In genomic region chr15:65516997-65517865, GRCh38 we compare ENCODE assay signal across 8 cellular contexts. TPM values are rescaled to one million over a fixed set of nuclear protein-coding genes. Genes with fewer than 3 reads are reported as not detected.
A peak's percentile ranks its signal among the peaks of the same experiment; 100 is the strongest.
DNase-seq lines count a peak whose midpoint lies in the region; ATAC-seq and TF ChIP-seq lines count a peak whose summit lies in the region.

Gene DPP8 (minus strand): TSS chr15:65517689. CDS start chr15:65512553, 5,136 bp downstream.

- WGBS in lower leg skin, 2 donors, result 0 to 1% methylated on average over 34 to 47 of the region's 75 CpGs

- CTCF ChIA-PET in activated CD4-positive, alpha-beta memory T cell treated with anti-CD3 and anti-CD28 coated beads for 36 hours (lab: Charles Lee), result interaction anchor here (0.7 to 1.5 kb wide), 6 partner anchors 13 to 198 kb away, joined by 3 to 15 read pairs (median 3); partner anchors contain the start of genes HACD3 and INTS14

- no peak for TF ChIP-seq POLR2A in lower leg skin (IDR thresholded peaks at IDR 0.05)

- POLR2A ChIA-PET in activated CD4-positive, alpha-beta memory T cell treated with anti-CD3 and anti-CD28 coated beads for 36 hours (lab: Charles Lee), result interaction anchor here (0.5 to 1.7 kb wide), 5 partner anchors 13 to 212 kb away, joined by 3 to 16 read pairs (median 5); partner anchors contain the start of genes HACD3, INTS14 and RNU5B-1

- H3K27me3 Mint-ChIP-seq in CD4-positive, CD25-positive, alpha-beta regulatory T cell, result no peaks in the 10 kb centered on the region
- H3K27me3 Mint-ChIP-seq in activated CD4-positive, alpha-beta memory T cell treated with anti-CD3 and anti-CD28 coated beads for 36 hours, result no peaks in the 10 kb centered on the region

- H3K4me3 Mint-ChIP-seq in CD4-positive, CD25-positive, alpha-beta regulatory T cell, result peak within 1 kb of the TSS; percentile 90 to 100 (median 95)
- H3K4me3 Mint-ChIP-seq in activated CD4-positive, alpha-beta memory T cell treated with anti-CD3 and anti-CD28 coated beads for 36 hours, result peak within 1 kb of the TSS; percentile 99

- peak within 1 kb of the TSS; percentile 90 for H3K27ac ChIP-seq in CD4-positive, CD25-positive, alpha-beta regulatory T cell (ENCODE audit: insufficient read depth, low read length, poor library complexity, severe bottlenecking)
- H3K27ac ChIP-seq in duodenal mucosa (ENCODE audit: low read depth, low read length), result peak within 1 kb of the TSS; percentile 97

- peaks cover 21 to 54% (median 41%) of the 10 kb centered on the region in 4 donors for H3K4me1 Mint-ChIP-seq in CD4-positive, CD25-positive, alpha-beta regulatory T cell
- H3K4me1 Mint-ChIP-seq in activated CD4-positive, alpha-beta memory T cell treated with anti-CD3 and anti-CD28 coated beads for 36 hours (ENCODE audit: low read depth), result peaks cover 42% of the 10 kb centered on the region

- peaks cover 15% of the 10 kb centered on the region for H3K36me3 ChIP-seq in CD4-positive, CD25-positive, alpha-beta regulatory T cell (ENCODE audit: control insufficient read depth, insufficient read depth, low read length)
- peaks cover 0 to 16% of the 10 kb centered on the region in 2 donors for H3K36me3 ChIP-seq in duodenal mucosa (ENCODE audit: control insufficient read depth in 1 of 2, insufficient read depth in 2 of 2, low read length in 2 of 2)

- H3K9me3 ChIP-seq in CD4-positive, CD25-positive, alpha-beta regulatory T cell (ENCODE audit: control insufficient read depth in 2 of 2, low read length in 2 of 2), result no peaks in the 10 kb centered on the region
- no peaks in the 10 kb centered on the region for H3K9me3 ChIP-seq in duodenal mucosa (ENCODE audit: control insufficient read depth in 1 of 2, low read length in 2 of 2)

- peak in 1 of 3 donors; percentile 56 for TF ChIP-seq CTCF in lower leg skin (IDR thresholded peaks at IDR 0.05)

- H3K4me3 ChIP-seq in CD4-positive, CD25-positive, alpha-beta regulatory T cell (ENCODE audit: low read depth, low read length), result peak within 1 kb of the TSS; percentile 97
- peak within 1 kb of the TSS; percentile 84 to 98 for H3K4me3 ChIP-seq in duodenal mucosa (ENCODE audit: low read depth in 1 of 2, low read length in 2 of 2)
- H3K4me3 ChIP-seq in lower leg skin (ENCODE audit: low read depth, poor library complexity, severe bottlenecking), result peak within 1 kb of the TSS; percentile 96

- H3K27me3 ChIP-seq in CD4-positive, CD25-positive, alpha-beta regulatory T cell (ENCODE audit: control insufficient read depth, insufficient read depth, low read length), result no peaks in the 10 kb centered on the region
- no peaks in the 10 kb centered on the region for H3K27me3 ChIP-seq in duodenal mucosa (ENCODE audit: control insufficient read depth in 1 of 2, insufficient read depth in 2 of 2, low read length in 2 of 2)

- H3K27ac Mint-ChIP-seq in CD4-positive, CD25-positive, alpha-beta regulatory T cell, result peak within 1 kb of the TSS; percentile 76 to 93 (median 93)
- peak within 1 kb of the TSS; percentile 97 for H3K27ac Mint-ChIP-seq in activated CD4-positive, alpha-beta memory T cell treated with anti-CD3 and anti-CD28 coated beads for 36 hours

- peak within 1 kb of the TSS; percentile 69 to 86 for H3K9ac ChIP-seq in duodenal mucosa (ENCODE audit: low read depth in 1 of 2, low read length in 2 of 2)

- H3K4me1 ChIP-seq in CD4-positive, CD25-positive, alpha-beta regulatory T cell (ENCODE audit: control insufficient read depth, insufficient read depth, low read length, poor library complexity, severe bottlenecking), result peaks cover 21% of the 10 kb centered on the region
- peaks cover 23 to 35% of the 10 kb centered on the region in 2 donors for H3K4me1 ChIP-seq in duodenal mucosa (ENCODE audit: control insufficient read depth in 1 of 2, insufficient read depth in 2 of 2, low read length in 2 of 2)

- intact Hi-C loops in activated CD4-positive, alpha-beta memory T cell treated with anti-CD3 and anti-CD28 coated beads for 36 hours (cut with micrococcal nuclease), result loop anchor here (1.0 to 2.0 kb wide), 4 partner anchors 13 to 980 kb away; partner anchors contain the start of genes HACD3, INTS14, RNU5B-1 and SNAPC5
- intact Hi-C loops in lower leg skin (cut with DNase I; ENCODE audit: low total_unique reads), result no loop called here

- H3K9me3 Mint-ChIP-seq in CD4-positive, CD25-positive, alpha-beta regulatory T cell, result peaks cover 0 to 4% (median 0%) of the 10 kb centered on the region in 7 donors
- no peaks in the 10 kb centered on the region for H3K9me3 Mint-ChIP-seq in activated CD4-positive, alpha-beta memory T cell treated with anti-CD3 and anti-CD28 coated beads for 36 hours

- peaks cover 3% of the 10 kb centered on the region for H3K36me3 Mint-ChIP-seq in CD4-positive, CD25-positive, alpha-beta regulatory T cell
- peaks cover 9% of the 10 kb centered on the region for H3K36me3 Mint-ChIP-seq in activated CD4-positive, alpha-beta memory T cell treated with anti-CD3 and anti-CD28 coated beads for 36 hours

- peak; percentile 90 to 96 (median 92) for DNase-seq in CD4-positive, CD25-positive, alpha-beta regulatory T cell
- peak; percentile 97 for DNase-seq in NCI-H82 (lab: John Stamatoyannopoulos, UW)
- peak; percentile 97 for DNase-seq in activated CD4-positive, alpha-beta memory T cell treated with anti-CD3 and anti-CD28 coated beads for 36 hours
- peak; percentile 89 to 98 for DNase-seq in lower leg skin (ENCODE audit: low spot score in 2 of 2)
- DNase-seq in stimulated activated CD4-positive, alpha-beta T cell treated with anti-CD3 and anti-CD28 coated beads, TNF-alpha, amount 100 ng/mL, for 1 hour (ENCODE audit: low read depth in 3 of 3, low spot score in 1 of 3), result peak; percentile 84 to 95 (median 84)

- peak; percentile 98 for ATAC-seq in CD4-positive, CD25-positive, alpha-beta regulatory T cell (ENCODE audit: low read depth in 2 of 2)
- ATAC-seq in GM19395 (IDR thresholded peaks at IDR 0.05; ENCODE audit: unreplicated experiment) (peak; percentile 93), HG03571 (IDR thresholded peaks at IDR 0.05; ENCODE audit: unreplicated experiment) (peak; percentile 87)

RNA-seq across cellular contexts. Expression of gene DPP8, which starts in this region (rescaled TPM):
- 43.1 TPM for total RNA-seq in CD4-positive, CD25-positive, alpha-beta regulatory T cell
- polyA plus RNA-seq in CD4-positive, CD25-positive, alpha-beta regulatory T cell, result 10 to 100 TPM; 43.2 to 52.4 (median 45.7) TPM
- 10 to 100 TPM; 24.9 to 27.1 TPM for total RNA-seq in activated CD4-positive, alpha-beta memory T cell treated with anti-CD3 and anti-CD28 coated beads for 36 hours
- total RNA-seq in lower leg skin, result 10 to 100 TPM; 23.3 to 35.4 (median 31.1) TPM

Comparison
In these comparisons a context has a peak if more than half of its experiments do, and no peak if none do; other contexts are left out.
1. Peak in every context shown above with its lines: DNase-seq, ATAC-seq, H3K4me3 ChIP-seq and H3K27ac ChIP-seq.